In the genomic region with DNA sequence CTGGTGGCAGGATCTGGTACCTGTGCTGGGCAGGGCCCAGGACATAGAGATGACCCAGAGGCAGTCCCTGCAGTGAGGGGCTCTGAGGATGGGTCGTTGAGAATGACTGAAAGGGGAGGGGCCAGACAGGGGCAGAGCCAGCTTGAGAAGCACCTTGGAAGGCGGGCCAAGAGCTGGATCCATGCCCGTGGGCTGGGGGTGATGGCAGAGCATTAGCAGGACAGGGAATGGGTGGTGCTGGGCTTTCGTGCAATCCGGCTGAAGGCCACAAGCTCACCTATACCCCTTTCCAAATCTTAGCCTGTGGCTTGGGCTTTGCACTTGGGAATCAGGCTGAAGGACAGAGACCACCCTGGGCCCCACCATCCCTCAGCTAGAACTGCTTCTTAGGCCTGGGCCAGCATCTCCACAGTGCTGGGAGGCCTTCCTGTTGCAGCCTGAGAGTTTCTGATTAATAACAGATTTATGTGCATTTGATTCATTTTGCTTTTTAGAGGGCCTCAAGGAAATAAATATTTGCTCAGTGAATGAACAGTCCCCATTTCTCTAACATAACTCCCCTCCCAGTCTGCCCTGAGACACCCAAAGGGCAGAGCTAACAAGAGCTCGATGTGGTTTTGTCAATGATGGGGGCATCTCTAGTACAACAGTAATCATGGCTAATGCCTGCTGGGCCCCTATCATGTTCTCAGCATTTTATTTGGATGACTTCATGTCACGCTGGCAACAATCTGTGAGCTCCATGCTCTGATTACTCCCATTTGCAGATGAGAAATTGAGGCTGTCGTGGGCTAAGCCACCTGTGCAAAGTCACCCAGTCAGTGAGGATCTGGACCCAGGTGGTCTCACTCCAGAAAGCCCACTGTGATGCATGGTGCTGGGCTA, we compare ENCODE assay signal across 1 cellular context.
TF ChIP-seq lines count a peak whose summit lies in the region.

No MANE protein-coding gene starts in this region.

TF ChIP-seq in IMR-90, 13 proteins besides CTCF, POLR2A, EP300 and RAD21:
- TF ChIP-seq, protein P1, sequence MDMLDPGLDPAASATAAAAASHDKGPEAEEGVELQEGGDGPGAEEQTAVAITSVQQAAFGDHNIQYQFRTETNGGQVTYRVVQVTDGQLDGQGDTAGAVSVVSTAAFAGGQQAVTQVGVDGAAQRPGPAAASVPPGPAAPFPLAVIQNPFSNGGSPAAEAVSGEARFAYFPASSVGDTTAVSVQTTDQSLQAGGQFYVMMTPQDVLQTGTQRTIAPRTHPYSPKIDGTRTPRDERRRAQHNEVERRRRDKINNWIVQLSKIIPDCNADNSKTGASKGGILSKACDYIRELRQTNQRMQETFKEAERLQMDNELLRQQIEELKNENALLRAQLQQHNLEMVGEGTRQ (IDR thresholded peaks at IDR 0.05; ENCODE audit: low read depth, low read length) = no peak
- no peak for TF ChIP-seq CHD1 (IDR thresholded peaks at IDR 0.05; ENCODE audit: low read depth, low read length)
- no peak for TF ChIP-seq CEBPB (IDR thresholded peaks at IDR 0.05; ENCODE audit: low read depth, low read length)
- TF ChIP-seq MAFK (IDR thresholded peaks at IDR 0.05; ENCODE audit: low read depth, low read length) = no peak
- no peak for TF ChIP-seq BHLHE40 (IDR thresholded peaks at IDR 0.05; ENCODE audit: low read depth, low read length)
- TF ChIP-seq FOS (IDR thresholded peaks at IDR 0.05; ENCODE audit: low read depth, low read length) = no peak
- TF ChIP-seq, protein P2, sequence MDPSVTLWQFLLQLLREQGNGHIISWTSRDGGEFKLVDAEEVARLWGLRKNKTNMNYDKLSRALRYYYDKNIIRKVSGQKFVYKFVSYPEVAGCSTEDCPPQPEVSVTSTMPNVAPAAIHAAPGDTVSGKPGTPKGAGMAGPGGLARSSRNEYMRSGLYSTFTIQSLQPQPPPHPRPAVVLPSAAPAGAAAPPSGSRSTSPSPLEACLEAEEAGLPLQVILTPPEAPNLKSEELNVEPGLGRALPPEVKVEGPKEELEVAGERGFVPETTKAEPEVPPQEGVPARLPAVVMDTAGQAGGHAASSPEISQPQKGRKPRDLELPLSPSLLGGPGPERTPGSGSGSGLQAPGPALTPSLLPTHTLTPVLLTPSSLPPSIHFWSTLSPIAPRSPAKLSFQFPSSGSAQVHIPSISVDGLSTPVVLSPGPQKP (IDR thresholded peaks at IDR 0.05; ENCODE audit: borderline replicate concordance, low read depth, low read length) = no peak
- TF ChIP-seq MXI1 (IDR thresholded peaks at IDR 0.05; ENCODE audit: borderline replicate concordance, low read depth, low read length) = no peak
- no peak for TF ChIP-seq SMC3 (IDR thresholded peaks at IDR 0.05; ENCODE audit: low read depth, low read length)
- no peak for TF ChIP-seq RFX5 (IDR thresholded peaks at IDR 0.05; ENCODE audit: low read depth, low read length)
- no peak for TF ChIP-seq RCOR1 (IDR thresholded peaks at IDR 0.05; ENCODE audit: insufficient replicate concordance, low read length)
- no peak for TF ChIP-seq MAZ (IDR thresholded peaks at IDR 0.05; ENCODE audit: borderline replicate concordance, low read depth, low read length)
- no peak for TF ChIP-seq NFE2L2 (IDR thresholded peaks at IDR 0.05; ENCODE audit: low read depth, low read length)
